ENCODE assay signal across 8 cellular contexts in the genomic region with DNA sequence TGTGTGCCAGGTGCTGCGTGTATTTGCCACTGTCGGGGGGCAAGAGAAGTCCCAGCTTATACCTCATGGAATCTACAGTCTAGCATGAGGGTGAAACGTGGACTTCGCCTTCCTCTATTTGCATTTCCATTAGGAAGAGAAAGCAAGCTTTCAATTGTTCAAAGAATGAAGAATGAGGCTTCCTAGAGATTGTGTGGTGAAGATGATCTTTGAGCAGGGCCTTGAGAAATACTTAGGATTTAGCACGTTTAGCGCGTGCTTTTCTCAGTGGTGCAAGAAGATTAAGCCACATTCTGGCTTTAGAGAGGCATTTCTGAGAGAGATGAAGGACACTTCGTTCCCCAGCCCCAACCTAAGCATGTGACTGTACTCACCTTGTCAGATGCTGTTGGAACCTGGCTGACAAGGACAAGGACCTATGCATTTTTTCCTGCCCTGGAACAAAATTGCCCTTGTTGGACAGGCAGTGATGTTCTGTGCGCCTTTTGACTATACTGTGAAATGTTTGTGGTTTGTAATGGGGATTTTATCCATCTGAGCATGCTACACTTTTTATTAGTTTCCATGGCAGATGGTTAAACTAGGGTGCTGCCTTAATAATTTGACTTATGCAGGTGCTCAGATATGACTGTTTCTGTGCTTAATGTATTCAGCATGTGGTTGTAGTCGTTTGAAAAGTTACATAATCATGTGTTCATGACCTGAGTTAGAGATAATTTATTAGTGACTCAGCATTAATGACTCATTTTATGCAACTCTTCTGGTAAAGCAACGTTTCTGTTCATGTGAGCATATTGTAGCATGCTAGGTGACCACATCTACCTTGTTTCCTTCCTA.
DNase-seq lines count a peak whose midpoint lies in the region; ATAC-seq and TF ChIP-seq lines count a peak whose summit lies in the region.

No MANE protein-coding gene starts in this region.

- peaks cover 56% of the 10 kb centered on the region for H3K79me2 ChIP-seq in ACC112 (ENCODE audit: control insufficient read depth, insufficient read depth, low read length, unreplicated experiment)

- DNase-seq in RWPE2 (ENCODE audit: low spot score) (no peak), kidney tubule cell (ENCODE audit: low spot score) (peak; percentile 85), WERI-Rb-1 (no peak), epidermal melanocyte (ENCODE audit: insufficient read length, low spot score) (no peak), NCI-H748 (lab: John Stamatoyannopoulos, UW; ENCODE audit: unreplicated experiment) (no peak)

- H3K4me3 ChIP-seq in ACC112 (ENCODE audit: low read depth, low read length) (no peak overlapping the region), RWPE2 (ENCODE audit: severe bottlenecking) (no peak overlapping the region), WERI-Rb-1 (ENCODE audit: low read depth, low read length) (no peak overlapping the region)

- H3K36me3 ChIP-seq in ACC112 (ENCODE audit: insufficient read depth, low read length) (no peaks in the 10 kb centered on the region), RWPE2 (ENCODE audit: low read depth) (no peaks in the 10 kb centered on the region), WERI-Rb-1 (peaks cover 12% of the 10 kb centered on the region)

- H3K4me1 ChIP-seq in ACC112 (ENCODE audit: control insufficient read depth, insufficient read depth, low read length, unreplicated experiment) (peaks cover 33% of the 10 kb centered on the region), RWPE2 (ENCODE audit: insufficient read depth, poor library complexity, severe bottlenecking) (peaks cover 27% of the 10 kb centered on the region)

- H3K27ac ChIP-seq in ACC112 (ENCODE audit: low read depth, low read length), result peak overlapping the region; percentile 11; the same call in 1 of the 2 replicates
- H3K27ac ChIP-seq in RWPE2 (ENCODE audit: poor library complexity, severe bottlenecking), result peak overlapping the region; percentile 36
- H3K27ac ChIP-seq in WERI-Rb-1, result no peak overlapping the region

- H3K9me3 ChIP-seq in RWPE2 (ENCODE audit: severe bottlenecking) (no peaks in the 10 kb centered on the region), WERI-Rb-1 (ENCODE audit: severe bottlenecking) (no peaks in the 10 kb centered on the region)

- peak; percentile 76 for ATAC-seq in GM18520 (IDR thresholded peaks at IDR 0.05; ENCODE audit: unreplicated experiment)
- ATAC-seq in HG02885 (IDR thresholded peaks at IDR 0.05; ENCODE audit: poor library complexity, unreplicated experiment), result peak; percentile 68
- ATAC-seq in RWPE2 (ENCODE audit: low read depth), result peak; percentile 87

- H3K27me3 ChIP-seq in ACC112 (ENCODE audit: insufficient read depth, low read length), result no peaks in the 10 kb centered on the region
- H3K27me3 ChIP-seq in RWPE2 (ENCODE audit: insufficient read depth, poor library complexity, severe bottlenecking), result no peaks in the 10 kb centered on the region
- no peaks in the 10 kb centered on the region for H3K27me3 ChIP-seq in WERI-Rb-1 (ENCODE audit: insufficient read depth, low read depth, severe bottlenecking)

- TF ChIP-seq CTCF in RWPE2 (IDR thresholded peaks at IDR 0.05; ENCODE audit: poor library complexity, severe bottlenecking), result no peak
- TF ChIP-seq CTCF in WERI-Rb-1 (IDR thresholded peaks at IDR 0.05; ENCODE audit: low read depth, low read length), result no peak

- H2AFZ ChIP-seq in ACC112 (ENCODE audit: low read length, unreplicated experiment), result no peak overlapping the region
